1 cellular context compared by ENCODE assay signal in genomic region chr2:112818094-112818902, GRCh38.
TF ChIP-seq lines count a peak whose summit lies in the region.

No MANE protein-coding gene starts in this region.

TF ChIP-seq in HepG2, 621 proteins besides CTCF, POLR2A, EP300 and RAD21 (continued from another document and continues in another):
- TF ChIP-seq HOMEZ (CRISPR knock-in tag; IDR thresholded peaks at IDR 0.05; ENCODE audit: low read depth) (peak; percentile 92), ZBTB1 (CRISPR knock-in tag; IDR thresholded peaks at IDR 0.05; ENCODE audit: borderline replicate concordance) (no peak), HNRNPL (IDR thresholded peaks at IDR 0.05; ENCODE audit: low read depth, low read length) (no peak), GTF3A (CRISPR knock-in tag; conservative IDR thresholded peaks at IDR 0.05) (no peak), GMEB1 (CRISPR knock-in tag; IDR thresholded peaks at IDR 0.05; ENCODE audit: borderline replicate concordance) (peak; percentile 16; the same call in 1 of the 2 replicates), ZBTB8A (CRISPR knock-in tag; IDR thresholded peaks at IDR 0.05; ENCODE audit: borderline replicate concordance, low read depth) (no peak), PRDM4 (CRISPR knock-in tag; IDR thresholded peaks at IDR 0.05; ENCODE audit: borderline replicate concordance) (no peak), BCLAF1 (IDR thresholded peaks at IDR 0.05) (no peak), KAT7 (CRISPR knock-in tag; IDR thresholded peaks at IDR 0.05; ENCODE audit: borderline replicate concordance) (peak; percentile 85), FUBP1 (CRISPR knock-in tag; IDR thresholded peaks at IDR 0.05; ENCODE audit: borderline replicate concordance) (no peak; the same call in 1 of the 2 replicates), ZFP62 (CRISPR knock-in tag; IDR thresholded peaks at IDR 0.05) (no peak), ZNF749 (CRISPR knock-in tag; IDR thresholded peaks at IDR 0.05; ENCODE audit: borderline replicate concordance) (peak; percentile 89; the same call in 1 of the 2 replicates), ZNF615 (CRISPR knock-in tag; IDR thresholded peaks at IDR 0.05; ENCODE audit: borderline replicate concordance) (no peak), MBNL3 (CRISPR knock-in tag; conservative IDR thresholded peaks at IDR 0.05) (peak; percentile 84; the same call in 1 of the 2 replicates), JUND (CRISPR knock-in tag; IDR thresholded peaks at IDR 0.05) (0 out of 2 replicates have a peak, but pooled peaks have one; percentile 49), ZNF160 (CRISPR knock-in tag; IDR thresholded peaks at IDR 0.05) (no peak), ZBTB34 (CRISPR knock-in tag; IDR thresholded peaks at IDR 0.05) (peak; percentile 67; the same call in 1 of the 2 replicates), RAD51 (IDR thresholded peaks at IDR 0.05; ENCODE audit: borderline replicate concordance) (no peak), MNT (IDR thresholded peaks at IDR 0.05) (peak; percentile 46), PRDM10 (CRISPR knock-in tag; IDR thresholded peaks at IDR 0.05; ENCODE audit: low read depth) (peak; percentile 79; the same call in 1 of the 2 replicates), ZBTB7B (CRISPR knock-in tag; IDR thresholded peaks at IDR 0.05) (no peak), IRX3 (CRISPR knock-in tag; IDR thresholded peaks at IDR 0.05; ENCODE audit: borderline replicate concordance, low read depth) (no peak), MEIS1 (CRISPR knock-in tag; IDR thresholded peaks at IDR 0.05; ENCODE audit: borderline replicate concordance) (peak; percentile 100), IRF2 (CRISPR knock-in tag; IDR thresholded peaks at IDR 0.05) (peak; percentile 95), HIVEP1 (CRISPR knock-in tag; IDR thresholded peaks at IDR 0.05) (no peak), ZNF574 (CRISPR knock-in tag; IDR thresholded peaks at IDR 0.05) (peak; percentile 75), ZFP36L1 (CRISPR knock-in tag; IDR thresholded peaks at IDR 0.05) (peak; percentile 96; the same call in 1 of the 2 replicates), ZNF430 (CRISPR knock-in tag; IDR thresholded peaks at IDR 0.05) (peak; percentile 53; the same call in 1 of the 2 replicates), ZEB1 (IDR thresholded peaks at IDR 0.05; ENCODE audit: insufficient replicate concordance, low read depth) (no peak), MAFG (CRISPR knock-in tag; IDR thresholded peaks at IDR 0.05) (no peak), MTERF4 (CRISPR knock-in tag; IDR thresholded peaks at IDR 0.05) (0 out of 2 replicates have a peak, but pooled peaks have one; percentile 26)
